13 cellular contexts compared by ENCODE assay signal in genomic region chr9:134455010-134455409, GRCh38.
A peak's percentile ranks its signal among the peaks of the same experiment; 100 is the strongest.
DNase-seq lines count a peak whose midpoint lies in the region; ATAC-seq and TF ChIP-seq lines count a peak whose summit lies in the region.
"Had no signal": no experiment of that assay in that cellular context is flagged by ENCODE, and none has a peak within 500 bp of the region (broad histone marks: within the 10 kb centered on the region; RNA-seq: fewer than 3 reads in every experiment).

No MANE protein-coding gene starts in this region.

- H3K9me3 ChIP-seq in CD4-positive, alpha-beta T cell (ENCODE audit: control insufficient read depth, low read length), result no peaks in the 10 kb centered on the region
- no peaks in the 10 kb centered on the region for H3K9me3 ChIP-seq in lower lobe of right lung

- H3K27ac Mint-ChIP-seq in CD4-positive, alpha-beta T cell, result peak overlapping the region; percentile 91
- peak overlapping the region; percentile 17 for H3K27ac Mint-ChIP-seq in activated T-helper 17 cell treated with anti-CD3 and anti-CD28 coated beads, Interleukin-2, amount 50 U/mL, for 72 hours
- H3K27ac Mint-ChIP-seq: H9 had no signal

- H3K9me3 Mint-ChIP-seq in CD4-positive, alpha-beta T cell, result no peaks in the 10 kb centered on the region
- H3K9me3 Mint-ChIP-seq in activated T-helper 17 cell treated with anti-CD3 and anti-CD28 coated beads, Interleukin-2, amount 50 U/mL, for 72 hours, result no peaks in the 10 kb centered on the region

- peaks cover 7% of the 10 kb centered on the region for H3K4me1 Mint-ChIP-seq in CD4-positive, alpha-beta T cell (ENCODE audit: low read depth)
- peaks cover 5% of the 10 kb centered on the region for H3K4me1 Mint-ChIP-seq in activated T-helper 17 cell treated with anti-CD3 and anti-CD28 coated beads, Interleukin-2, amount 50 U/mL, for 72 hours

- no peaks in the 10 kb centered on the region for H3K36me3 Mint-ChIP-seq in CD4-positive, alpha-beta T cell (ENCODE audit: low read depth)
- no peaks in the 10 kb centered on the region for H3K36me3 Mint-ChIP-seq in activated T-helper 17 cell treated with anti-CD3 and anti-CD28 coated beads, Interleukin-2, amount 50 U/mL, for 72 hours (ENCODE audit: low read depth)

- intact Hi-C loops in CD4-positive, alpha-beta T cell (cut with DNase I, micrococcal nuclease), result loop anchor here in 1 of 2 experiments (5.0 to 10.0 kb wide), 2 partner anchors 430 to 1042 kb away; partner anchors contain the start of gene BRD3OS
- intact Hi-C loops in lower lobe of right lung (cut with DNase I), result no loop called here

- H3K27me3 Mint-ChIP-seq in CD4-positive, alpha-beta T cell, result no peaks in the 10 kb centered on the region
- no peaks in the 10 kb centered on the region for H3K27me3 Mint-ChIP-seq in activated T-helper 17 cell treated with anti-CD3 and anti-CD28 coated beads, Interleukin-2, amount 50 U/mL, for 72 hours

- peak overlapping the region; percentile 68 for H3K27ac ChIP-seq in CD4-positive, alpha-beta T cell (ENCODE audit: low read depth, low read length)
- peak overlapping the region; percentile 88 for H3K27ac ChIP-seq in lower lobe of right lung
- peak overlapping the region in 14 of 21 experiments; percentile 81 to 95 (median 88) for H3K27ac ChIP-seq in skin epidermis

- DNase-seq in CD4-positive, alpha-beta T cell, result no peak
- no peak for DNase-seq in lower lobe of right lung
- no peak for DNase-seq in effector CD4-positive, alpha-beta T cell
- no peak for DNase-seq in AG08395 (ENCODE audit: low spot score)
- no peak for DNase-seq in T-helper 1 cell
- DNase-seq in NOMO-1 (lab: John Stamatoyannopoulos, UW; ENCODE audit: unreplicated experiment in 2 of 2), result no peak
- DNase-seq: H9; NCI-H2081 treated with DMSO at 0.1 percent for 48 hours; NCI-H82; stimulated activated CD4-positive, alpha-beta T cell treated with anti-CD3 and anti-CD28 coated beads, Interleukin-4, amount 100 ng/mL, for 4 hours; stimulated activated naive CD8-positive, alpha-beta T cell treated with anti-CD3 and anti-CD28 coated beads, Interleukin-15, Interleukin-2, amounts not matched to agents 100 U/mL and 50 U/mL, for 24 hours had no signal

- CTCF ChIA-PET in CD4-positive, alpha-beta T cell (lab: Charles Lee), result no interaction called here

- H3K4me3 Mint-ChIP-seq in CD4-positive, alpha-beta T cell, result no peak overlapping the region
- H3K4me3 Mint-ChIP-seq in activated T-helper 17 cell treated with anti-CD3 and anti-CD28 coated beads, Interleukin-2, amount 50 U/mL, for 72 hours, result no peak overlapping the region
- H3K4me3 Mint-ChIP-seq: H9 had no signal

- H3K4me1 ChIP-seq in lower lobe of right lung, result peaks cover 20% of the 10 kb centered on the region

- no peaks in the 10 kb centered on the region for H3K27me3 ChIP-seq in CD4-positive, alpha-beta T cell (ENCODE audit: control insufficient read depth, insufficient read depth, low read length)
- H3K27me3 ChIP-seq in lower lobe of right lung (ENCODE audit: low read depth), result no peaks in the 10 kb centered on the region

- ATAC-seq in CD4-positive, alpha-beta T cell (ENCODE audit: poor library complexity), result no peak
- no peak for ATAC-seq in activated T-helper 17 cell treated with anti-CD3 and anti-CD28 coated beads, Interleukin-2, amount 50 U/mL, for 72 hours (replicated peaks)
- ATAC-seq in lower lobe of right lung, result no peak
- ATAC-seq: stimulated activated naive CD8-positive, alpha-beta T cell treated with anti-CD3 and anti-CD28 coated beads, Interleukin-15, Interleukin-2, amounts not matched to agents 100 U/mL and 50 U/mL, for 24 hours had no signal

- H3K4me3 ChIP-seq in lower lobe of right lung, result no peak overlapping the region
- no peak overlapping the region for H3K4me3 ChIP-seq in skin epidermis

- POLR2A ChIA-PET in CD4-positive, alpha-beta T cell (lab: Charles Lee), result no interaction called here

- TF ChIP-seq CTCF in CD4-positive, alpha-beta T cell (IDR thresholded peaks at IDR 0.05), result no peak
- no peak for TF ChIP-seq CTCF in lower lobe of right lung (IDR thresholded peaks at IDR 0.05)

- H3K36me3 ChIP-seq in lower lobe of right lung, result no peaks in the 10 kb centered on the region
